In the genomic region with DNA sequence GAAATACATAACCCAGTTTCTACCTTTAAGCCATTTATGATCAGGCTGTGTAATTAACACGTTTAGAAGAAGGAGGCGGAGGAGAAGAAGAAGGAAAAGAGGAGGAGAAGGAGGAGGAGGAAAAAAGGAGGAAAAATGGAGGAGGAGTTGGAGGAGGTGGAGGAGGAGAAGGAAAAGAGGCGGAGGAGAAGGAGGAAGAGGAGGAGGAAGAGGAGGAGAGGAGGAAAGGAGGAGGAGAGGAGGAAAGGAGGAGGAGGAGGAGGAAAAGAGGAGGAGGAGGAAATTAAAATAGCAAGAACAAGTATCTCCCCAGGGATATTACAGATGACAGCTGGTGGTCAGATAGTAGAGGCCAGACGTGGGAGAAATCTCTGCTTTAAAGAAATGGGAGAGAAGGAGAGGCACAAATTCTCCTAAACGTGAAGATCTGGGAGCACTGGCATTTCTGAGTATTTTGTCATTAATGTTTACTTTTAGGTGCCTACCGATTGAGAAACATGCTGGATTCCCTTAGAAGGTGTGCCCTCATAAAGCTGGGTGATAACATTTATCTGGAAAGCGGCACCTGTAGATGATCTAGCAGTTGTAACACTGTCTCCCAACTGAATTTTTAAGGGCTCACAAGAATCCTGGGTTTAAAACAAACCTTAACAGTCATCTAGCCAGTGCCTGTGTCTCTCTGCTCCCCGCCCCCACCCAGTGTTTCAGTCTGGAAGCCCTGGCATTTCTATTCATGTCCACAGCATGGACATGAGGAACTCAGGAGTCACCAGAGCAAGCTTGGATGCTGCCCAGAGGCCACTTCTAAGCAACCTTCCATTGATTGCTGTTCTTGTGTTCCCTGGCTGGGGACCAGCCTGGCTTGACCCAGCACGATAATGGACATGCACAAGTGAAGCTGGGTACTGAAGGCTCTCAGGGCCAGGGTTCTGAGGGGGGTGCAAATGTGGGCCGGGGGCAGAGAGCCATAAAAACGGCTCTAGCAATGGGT, we compare ENCODE assay signal across 17 cellular contexts.
A peak's percentile ranks its signal among the peaks of the same experiment; 100 is the strongest.
DNase-seq lines count a peak whose midpoint lies in the region; ATAC-seq and TF ChIP-seq lines count a peak whose summit lies in the region.
"Had no signal": no experiment of that assay in that cellular context is flagged by ENCODE, and none has a peak within 500 bp of the region (broad histone marks: within the 10 kb centered on the region; RNA-seq: fewer than 3 reads in every experiment).

No MANE protein-coding gene starts in this region.

- H3K4me3 ChIP-seq in esophagus muscularis mucosa: no peak overlapping the region
- H3K4me3 ChIP-seq in mucosa of descending colon: no peak overlapping the region
- H3K4me3 ChIP-seq in lower leg skin (ENCODE audit: low read depth, poor library complexity, severe bottlenecking): no peak overlapping the region
- no peak overlapping the region for H3K4me3 ChIP-seq in WERI-Rb-1 (ENCODE audit: low read depth, low read length)
- H3K4me3 ChIP-seq: A549 had no signal

- no peaks in the 10 kb centered on the region for H3K9me3 ChIP-seq in esophagus muscularis mucosa
- no peaks in the 10 kb centered on the region for H3K9me3 ChIP-seq in mucosa of descending colon
- H3K9me3 ChIP-seq in WERI-Rb-1 (ENCODE audit: severe bottlenecking): no peaks in the 10 kb centered on the region
- H3K9me3 ChIP-seq: A549 had no signal

- H3K4me1 ChIP-seq in esophagus muscularis mucosa (peaks cover 0 to 9% (median 0%) of the 10 kb centered on the region in 4 donors), mucosa of descending colon (ENCODE audit: low read depth) (no peaks in the 10 kb centered on the region)
- H3K4me1 ChIP-seq: A549 had no signal

- peak; percentile 75 for DNase-seq in Right ventricle myocardium superior
- no peak for DNase-seq in cardiac septum (ENCODE audit: low spot score)
- DNase-seq in esophagus muscularis mucosa (ENCODE audit: extremely low spot score): peak; percentile 55
- no peak for DNase-seq in mucosa of descending colon
- DNase-seq in lower leg skin (ENCODE audit: low spot score in 2 of 2): no peak
- DNase-seq in kidney tubule cell (ENCODE audit: low spot score): no peak
- no peak for DNase-seq in stimulated activated CD4-positive, alpha-beta T cell treated with anti-CD3 and anti-CD28 coated beads, Interleukin-4, amount 100 ng/mL, for 1 hour
- no peak for DNase-seq in WERI-Rb-1
- DNase-seq: GF-D8, H7, MM.1S, NCI-H1092 treated with DMSO at 0.1 percent for 48 hours, NCI-H2107, NCI-H226, NCI-H524 treated with DMSO at 0.1 percent for 48 hours had no signal

- 61% methylated on average over 10 of the region's 11 CpGs for WGBS in esophagus muscularis mucosa
- 63 to 65% methylated on average over 11 of the region's 11 CpGs for WGBS in lower leg skin, 2 donors

- TF ChIP-seq POLR2A in esophagus muscularis mucosa (IDR thresholded peaks at IDR 0.05; ENCODE audit: low read depth): no peak
- no peak for TF ChIP-seq POLR2A in lower leg skin (IDR thresholded peaks at IDR 0.05)

- H3K27ac ChIP-seq in esophagus muscularis mucosa (replicated peaks in 1 of 4): no peak overlapping the region
- H3K27ac ChIP-seq in WERI-Rb-1: no peak overlapping the region
- H3K27ac ChIP-seq: A549 had no signal

- intact Hi-C loops in Right ventricle myocardium superior (cut with DNase I): no loop called here
- intact Hi-C loops in cardiac septum (cut with DNase I): loop anchor here (5.0 kb wide), 1 partner anchor 73 kb away; a partner anchor contains a TSS
- intact Hi-C loops in esophagus muscularis mucosa (cut with DNase I): no loop called here
- intact Hi-C loops in mucosa of descending colon (cut with DNase I, micrococcal nuclease): no loop called here
- intact Hi-C loops in lower leg skin (cut with DNase I; ENCODE audit: low total_unique reads): no loop called here

- ATAC-seq in Right ventricle myocardium superior (ENCODE audit: poor library complexity) (peak; percentile 93), mucosa of descending colon (peak; percentile 75)
- ATAC-seq: Panc1 had no signal

- TF ChIP-seq EP300 in esophagus muscularis mucosa (IDR thresholded peaks at IDR 0.05): no peak

- no peak for TF ChIP-seq CTCF in esophagus muscularis mucosa (IDR thresholded peaks at IDR 0.05)
- TF ChIP-seq CTCF in mucosa of descending colon (IDR thresholded peaks at IDR 0.05): no peak
- TF ChIP-seq CTCF in lower leg skin (IDR thresholded peaks at IDR 0.05): no peak
- no peak for TF ChIP-seq CTCF in WERI-Rb-1 (IDR thresholded peaks at IDR 0.05; ENCODE audit: low read depth, low read length)

- H3K27me3 ChIP-seq in esophagus muscularis mucosa (no peaks in the 10 kb centered on the region), WERI-Rb-1 (ENCODE audit: insufficient read depth, low read depth, severe bottlenecking) (no peaks in the 10 kb centered on the region)

- no peaks in the 10 kb centered on the region for H3K36me3 ChIP-seq in esophagus muscularis mucosa
- no peaks in the 10 kb centered on the region for H3K36me3 ChIP-seq in mucosa of descending colon (ENCODE audit: low read depth)
- H3K36me3 ChIP-seq in WERI-Rb-1: no peaks in the 10 kb centered on the region

Comparison
In these comparisons a context has a peak if more than half of its experiments do, and no peak if none do; other contexts are left out.
1. DNase-seq: peak in Right ventricle myocardium superior (single experiment) and esophagus muscularis mucosa (single experiment); none in cardiac septum (single experiment), mucosa of descending colon (0 of 3), lower leg skin (0 of 2), kidney tubule cell (single experiment), stimulated activated CD4-positive, alpha-beta T cell treated with anti-CD3 and anti-CD28 coated beads, Interleukin-4, amount 100 ng/mL, for 1 hour (single experiment) and WERI-Rb-1 (single experiment).